ENCODE assay signal across 17 cellular contexts in genomic region chr1:59104191-59104760, GRCh38.
DNase-seq lines count a peak whose midpoint lies in the region; TF ChIP-seq lines count a peak whose summit lies in the region.
"Had no signal": no experiment of that assay in that cellular context is flagged by ENCODE, and none has a peak within 500 bp of the region (broad histone marks: within the 10 kb centered on the region; RNA-seq: fewer than 3 reads in every experiment).

No MANE protein-coding gene starts in this region.

- peak overlapping the region; percentile 62 for H3K27ac ChIP-seq in hepatocyte

- no peaks in the 10 kb centered on the region for H3K27me3 ChIP-seq in hepatocyte

- 65% methylated on average over 4 of the region's 4 CpGs for WGBS in hepatocyte (ENCODE audit: low lambda C conversion rate, missing lambda C conversion rate)

- H3K9me3 ChIP-seq in hepatocyte (ENCODE audit: low read depth): no peaks in the 10 kb centered on the region

- DNase-seq in NCI-H1105 treated with DMSO at 0.1 percent for 48 hours (lab: John Stamatoyannopoulos, UW): peak; percentile 5
- DNase-seq in NCI-H1105 (lab: John Stamatoyannopoulos, UW): no peak
- peak; percentile 16 for DNase-seq in DMS153 treated with DMSO at 0.1 percent for 48 hours (lab: John Stamatoyannopoulos, UW; ENCODE audit: unreplicated experiment)
- DNase-seq in NCI-H2196 (lab: John Stamatoyannopoulos, UW; ENCODE audit: unreplicated experiment): peak; percentile 23
- no peak for DNase-seq in hepatocyte (ENCODE audit: low spot score)
- DNase-seq in NCI-H187 (lab: John Stamatoyannopoulos, UW): no peak
- no peak for DNase-seq in NCI-H446 treated with DMSO at 0.1 percent for 48 hours (lab: John Stamatoyannopoulos, UW)
- no peak for DNase-seq in EL
- DNase-seq: 8988T, KG1, NCI-H1048, NCI-H1930, NCI-H226, NCI-H526 treated with DMSO at 0.1 percent for 48 hours, SHP77, SK-N-SH had no signal

- no peaks in the 10 kb centered on the region for H4K20me1 ChIP-seq in hepatocyte (ENCODE audit: insufficient read depth, poor library complexity, severe bottlenecking)

- TF ChIP-seq CTCF in hepatocyte (IDR thresholded peaks at IDR 0.05; ENCODE audit: poor library complexity): no peak

- H3K79me2 ChIP-seq in hepatocyte: no peaks in the 10 kb centered on the region

- H3K4me2 ChIP-seq in hepatocyte: no peak overlapping the region
- H3K4me2 ChIP-seq: SK-N-SH had no signal

- peaks cover 19% of the 10 kb centered on the region for H3K4me1 ChIP-seq in hepatocyte (ENCODE audit: insufficient read depth)

- H3K36me3 ChIP-seq in hepatocyte (replicated peaks; ENCODE audit: insufficient read depth, low read depth): no peaks in the 10 kb centered on the region

- no peak overlapping the region for H3K4me3 ChIP-seq in hepatocyte
- H3K4me3 ChIP-seq: GM12878 had no signal

- H2AFZ ChIP-seq in hepatocyte: no peak overlapping the region

- H3K9me2 ChIP-seq in hepatocyte (replicated peaks; ENCODE audit: insufficient read depth): no peaks in the 10 kb centered on the region
- H3K9me2 ChIP-seq: SK-N-SH had no signal

Comparison
In these comparisons a context has a peak if more than half of its experiments do, and no peak if none do; other contexts are left out.
1. DNase-seq: peak in NCI-H1105 treated with DMSO at 0.1 percent for 48 hours (single experiment), DMS153 treated with DMSO at 0.1 percent for 48 hours (single experiment) and NCI-H2196 (single experiment); none in NCI-H1105 (single experiment), hepatocyte (single experiment), NCI-H187 (0 of 2), NCI-H446 treated with DMSO at 0.1 percent for 48 hours (single experiment) and EL (single experiment).